21 cellular contexts compared by ENCODE assay signal in the genomic region with DNA sequence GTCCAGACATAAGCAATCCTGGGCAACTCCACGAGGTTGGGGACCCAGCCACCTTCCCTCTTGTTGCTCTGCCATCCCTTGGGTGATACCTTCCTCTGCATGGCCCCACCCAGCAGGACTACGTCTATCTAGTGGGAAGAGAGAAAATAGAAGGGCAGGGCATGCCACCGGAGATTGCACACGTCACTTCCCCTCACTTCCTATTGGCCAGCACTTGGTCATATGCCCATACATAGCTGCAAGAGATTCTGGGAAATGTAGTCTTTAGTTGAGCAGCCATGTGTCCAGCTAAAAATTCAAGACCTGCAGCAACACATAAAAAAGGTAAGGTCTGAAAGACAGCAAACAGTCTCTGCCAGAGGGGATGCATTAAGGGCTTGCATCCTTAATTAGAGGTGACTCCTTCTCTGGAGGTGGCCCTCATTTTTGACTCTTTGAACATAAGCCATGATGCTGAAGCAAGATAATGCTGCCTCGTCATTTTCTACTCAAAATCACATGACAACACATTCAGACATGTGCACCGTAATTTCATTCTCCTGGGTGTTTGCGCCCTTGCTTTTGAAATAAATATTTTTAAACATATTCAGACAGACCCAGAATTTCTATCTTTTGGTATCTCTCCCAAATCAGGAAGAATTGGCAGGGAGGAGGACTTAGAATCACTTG.
DNase-seq lines count a peak whose midpoint lies in the region; ATAC-seq and TF ChIP-seq lines count a peak whose summit lies in the region.
"Had no signal": no experiment of that assay in that cellular context is flagged by ENCODE, and none has a peak within 500 bp of the region (broad histone marks: within the 10 kb centered on the region; RNA-seq: fewer than 3 reads in every experiment).

No MANE protein-coding gene starts in this region.

- ATAC-seq in HG03469 (IDR thresholded peaks at IDR 0.05; ENCODE audit: unreplicated experiment) (no peak), HG02938 (IDR thresholded peaks at IDR 0.05; ENCODE audit: unreplicated experiment) (no peak)
- ATAC-seq: activated CD8-positive, alpha-beta memory T cell treated with anti-CD3 and anti-CD28 coated beads, Interleukin-2, amount 10 ng/mL, durations not matched to agents 7 days and 5 days; stimulated activated naive CD8-positive, alpha-beta T cell treated with anti-CD3 and anti-CD28 coated beads, Interleukin-15, Interleukin-2, amounts not matched to agents 100 U/mL and 50 U/mL, for 24 hours; upper lobe of right lung had no signal

- in situ Hi-C loops in HAP-1 (cut with MboI; ENCODE audit: low sequenced_read_pairs) = no loop called here

- no peaks in the 10 kb centered on the region for H3K27me3 ChIP-seq in HAP-1 (ENCODE audit: low read depth)
- H3K27me3 ChIP-seq: ascending aorta, neural progenitor cell, upper lobe of right lung had no signal

- DNase-seq in NCI-H2171 treated with DMSO at 0.1 percent for 48 hours (lab: John Stamatoyannopoulos, UW) (peak; percentile 44), NCI-H2171 (lab: John Stamatoyannopoulos, UW) (no peak), HAP-1 (ENCODE audit: low spot score in 2 of 2) (peak; percentile 11 to 22), NCI-H446 treated with DMSO at 0.1 percent for 48 hours (lab: John Stamatoyannopoulos, UW) (peak; percentile 6), fibroblast of mammary gland (ENCODE audit: low read depth) (peak; percentile 6), midbrain (lab: John Stamatoyannopoulos, UW) (no peak)
- DNase-seq: activated CD4-positive, CD25-positive, alpha-beta regulatory T cell; activated CD8-positive, alpha-beta memory T cell treated with anti-CD3 and anti-CD28 coated beads, Interleukin-2, amount 10 ng/mL, durations not matched to agents 7 days and 5 days; activated naive CD4-positive, alpha-beta T cell; COR-L47; erythroblast; immature natural killer cell; mesenchymal stem cell; NCI-H146; NCI-H524 treated with DMSO at 0.1 percent for 48 hours; stimulated activated naive CD8-positive, alpha-beta T cell treated with anti-CD3 and anti-CD28 coated beads, Interleukin-15, Interleukin-2, amounts not matched to agents 100 U/mL and 50 U/mL, for 24 hours; upper lobe of right lung had no signal

- no peaks in the 10 kb centered on the region for H3K36me3 ChIP-seq in HAP-1 (replicated peaks)
- H3K36me3 ChIP-seq: ascending aorta, neural progenitor cell, upper lobe of right lung had no signal

- TF ChIP-seq CTCF in fibroblast of mammary gland (conservative IDR thresholded peaks at IDR 0.05; ENCODE audit: control insufficient read depth, insufficient read depth, low read depth, low read length) = no peak

- H3K4me1 ChIP-seq in HAP-1 = no peaks in the 10 kb centered on the region
- H3K4me1 ChIP-seq: ascending aorta, neural progenitor cell, upper lobe of right lung had no signal

- no peak overlapping the region for H3K4me3 ChIP-seq in HAP-1
- H3K4me3 ChIP-seq in fibroblast of mammary gland (ENCODE audit: control insufficient read depth, low read depth, low read length) = no peak overlapping the region
- H3K4me3 ChIP-seq: ascending aorta, neural progenitor cell, upper lobe of right lung had no signal

- H3K9me3 ChIP-seq in HAP-1 = peaks cover 3% of the 10 kb centered on the region; the same call in 1 of the 2 replicates
- H3K9me3 ChIP-seq: upper lobe of right lung had no signal

Comparison
In these comparisons a context has a peak if more than half of its experiments do, and no peak if none do; other contexts are left out.
1. DNase-seq: peak in NCI-H2171 treated with DMSO at 0.1 percent for 48 hours (single experiment), HAP-1 (2 of 2), NCI-H446 treated with DMSO at 0.1 percent for 48 hours (single experiment) and fibroblast of mammary gland (single experiment); none in NCI-H2171 (single experiment) and midbrain (single experiment).